1 cellular context compared by ENCODE assay signal in the genomic region with DNA sequence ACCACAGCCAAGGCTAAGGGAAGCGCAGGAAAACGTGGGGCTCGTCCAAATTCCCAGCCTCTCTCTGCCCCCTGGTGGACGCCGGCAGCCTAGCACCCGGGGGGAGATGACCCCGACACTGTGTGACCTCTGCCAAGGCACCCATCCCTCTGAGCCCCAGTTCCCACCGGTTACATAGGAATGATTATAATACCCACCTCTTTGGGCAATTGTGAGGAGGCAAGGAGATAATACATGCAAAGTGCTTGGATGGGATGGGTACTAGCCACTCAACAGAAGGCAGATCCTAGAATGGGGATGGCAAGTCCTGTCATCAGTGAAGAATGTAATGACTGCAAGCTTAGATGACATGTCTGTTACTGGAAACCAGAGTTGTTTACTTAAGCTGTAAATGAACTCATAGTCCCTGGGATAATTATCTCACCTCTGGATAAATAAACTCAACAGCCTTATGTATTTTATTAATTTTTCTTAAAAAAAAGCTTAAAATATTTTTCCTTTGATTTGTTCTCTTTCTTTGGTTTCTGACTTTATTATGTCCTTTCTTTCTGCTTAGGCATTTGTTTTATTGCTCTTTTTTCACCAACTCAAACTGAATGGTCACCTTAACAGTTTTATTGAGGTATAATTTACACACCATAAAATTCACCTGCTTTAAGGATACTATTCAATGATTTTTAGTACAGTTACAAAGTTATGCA.
TF ChIP-seq lines count a peak whose summit lies in the region.

No MANE protein-coding gene starts in this region.

TF ChIP-seq in GM23338, 12 proteins besides CTCF, POLR2A, EP300 and RAD21 (continued from another document):
- TF ChIP-seq, protein P1, sequence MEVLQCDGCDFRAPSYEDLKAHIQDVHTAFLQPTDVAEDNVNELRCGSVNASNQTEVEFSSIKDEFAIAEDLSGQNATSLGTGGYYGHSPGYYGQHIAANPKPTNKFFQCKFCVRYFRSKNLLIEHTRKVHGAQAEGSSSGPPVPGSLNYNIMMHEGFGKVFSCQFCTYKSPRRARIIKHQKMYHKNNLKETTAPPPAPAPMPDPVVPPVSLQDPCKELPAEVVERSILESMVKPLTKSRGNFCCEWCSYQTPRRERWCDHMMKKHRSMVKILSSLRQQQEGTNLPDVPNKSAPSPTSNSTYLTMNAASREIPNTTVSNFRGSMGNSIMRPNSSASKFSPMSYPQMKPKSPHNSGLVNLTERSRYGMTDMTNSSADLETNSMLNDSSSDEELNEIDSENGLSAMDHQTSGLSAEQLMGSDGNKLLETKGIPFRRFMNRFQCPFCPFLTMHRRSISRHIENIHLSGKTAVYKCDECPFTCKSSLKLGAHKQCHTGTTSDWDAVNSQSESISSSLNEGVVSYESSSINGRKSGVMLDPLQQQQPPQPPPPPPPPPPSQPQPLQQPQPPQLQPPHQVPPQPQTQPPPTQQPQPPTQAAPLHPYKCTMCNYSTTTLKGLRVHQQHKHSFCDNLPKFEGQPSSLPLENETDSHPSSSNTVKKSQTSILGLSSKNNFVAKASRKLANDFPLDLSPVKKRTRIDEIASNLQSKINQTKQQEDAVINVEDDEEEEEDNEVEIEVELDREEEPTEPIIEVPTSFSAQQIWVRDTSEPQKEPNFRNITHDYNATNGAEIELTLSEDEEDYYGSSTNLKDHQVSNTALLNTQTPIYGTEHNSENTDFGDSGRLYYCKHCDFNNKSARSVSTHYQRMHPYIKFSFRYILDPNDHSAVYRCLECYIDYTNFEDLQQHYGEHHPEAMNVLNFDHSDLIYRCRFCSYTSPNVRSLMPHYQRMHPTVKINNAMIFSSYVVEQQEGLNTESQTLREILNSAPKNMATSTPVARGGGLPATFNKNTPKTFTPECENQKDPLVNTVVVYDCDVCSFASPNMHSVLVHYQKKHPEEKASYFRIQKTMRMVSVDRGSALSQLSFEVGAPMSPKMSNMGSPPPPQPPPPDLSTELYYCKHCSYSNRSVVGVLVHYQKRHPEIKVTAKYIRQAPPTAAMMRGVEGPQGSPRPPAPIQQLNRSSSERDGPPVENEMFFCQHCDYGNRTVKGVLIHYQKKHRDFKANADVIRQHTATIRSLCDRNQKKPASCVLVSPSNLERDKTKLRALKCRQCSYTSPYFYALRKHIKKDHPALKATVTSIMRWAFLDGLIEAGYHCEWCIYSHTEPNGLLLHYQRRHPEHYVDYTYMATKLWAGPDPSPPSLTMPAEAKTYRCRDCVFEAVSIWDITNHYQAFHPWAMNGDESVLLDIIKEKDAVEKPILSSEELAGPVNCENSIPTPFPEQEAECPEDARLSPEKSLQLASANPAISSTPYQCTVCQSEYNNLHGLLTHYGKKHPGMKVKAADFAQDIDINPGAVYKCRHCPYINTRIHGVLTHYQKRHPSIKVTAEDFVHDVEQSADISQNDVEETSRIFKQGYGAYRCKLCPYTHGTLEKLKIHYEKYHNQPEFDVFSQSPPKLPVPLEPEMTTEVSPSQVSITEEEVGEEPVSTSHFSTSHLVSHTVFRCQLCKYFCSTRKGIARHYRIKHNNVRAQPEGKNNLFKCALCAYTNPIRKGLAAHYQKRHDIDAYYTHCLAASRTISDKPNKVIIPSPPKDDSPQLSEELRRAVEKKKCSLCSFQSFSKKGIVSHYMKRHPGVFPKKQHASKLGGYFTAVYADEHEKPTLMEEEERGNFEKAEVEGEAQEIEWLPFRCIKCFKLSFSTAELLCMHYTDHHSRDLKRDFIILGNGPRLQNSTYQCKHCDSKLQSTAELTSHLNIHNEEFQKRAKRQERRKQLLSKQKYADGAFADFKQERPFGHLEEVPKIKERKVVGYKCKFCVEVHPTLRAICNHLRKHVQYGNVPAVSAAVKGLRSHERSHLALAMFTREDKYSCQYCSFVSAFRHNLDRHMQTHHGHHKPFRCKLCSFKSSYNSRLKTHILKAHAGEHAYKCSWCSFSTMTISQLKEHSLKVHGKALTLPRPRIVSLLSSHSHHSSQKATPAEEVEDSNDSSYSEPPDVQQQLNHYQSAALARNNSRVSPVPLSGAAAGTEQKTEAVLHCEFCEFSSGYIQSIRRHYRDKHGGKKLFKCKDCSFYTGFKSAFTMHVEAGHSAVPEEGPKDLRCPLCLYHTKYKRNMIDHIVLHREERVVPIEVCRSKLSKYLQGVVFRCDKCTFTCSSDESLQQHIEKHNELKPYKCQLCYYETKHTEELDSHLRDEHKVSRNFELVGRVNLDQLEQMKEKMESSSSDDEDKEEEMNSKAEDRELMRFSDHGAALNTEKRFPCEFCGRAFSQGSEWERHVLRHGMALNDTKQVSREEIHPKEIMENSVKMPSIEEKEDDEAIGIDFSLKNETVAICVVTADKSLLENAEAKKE (CRISPR knock-in tag; IDR thresholded peaks at IDR 0.05): no peak
- TF ChIP-seq EZH2 (IDR thresholded peaks at IDR 0.05; ENCODE audit: low read depth, unreplicated experiment) (no peak), STAT1 (IDR thresholded peaks at IDR 0.05; ENCODE audit: unreplicated experiment) (no peak), ZNF114 (CRISPR knock-in tag; IDR thresholded peaks at IDR 0.05) (no peak), CREB1 (CRISPR knock-in tag; IDR thresholded peaks at IDR 0.05; ENCODE audit: low read depth) (no peak), POLR2AphosphoS5 (IDR thresholded peaks at IDR 0.05; ENCODE audit: low read depth) (no peak)
